Comparison of ENCODE assay signal across 9 cellular contexts in genomic region chr14:65732112-65732511, GRCh38.
A peak's percentile ranks its signal among the peaks of the same experiment; 100 is the strongest.
DNase-seq lines count a peak whose midpoint lies in the region; ATAC-seq lines count a peak whose summit lies in the region.
"Had no signal": no experiment of that assay in that cellular context is flagged by ENCODE, and none has a peak within 500 bp of the region (broad histone marks: within the 10 kb centered on the region; RNA-seq: fewer than 3 reads in every experiment).

No MANE protein-coding gene starts in this region.

- peak overlapping the region; percentile 2 for H3K4me3 Mint-ChIP-seq in activated CD4-positive, alpha-beta T cell treated with anti-CD3 and anti-CD28 coated beads, Interleukin-2, amount 10 ng/mL, durations not matched to agents 7 days and 5 days

- no peaks in the 10 kb centered on the region for H3K27me3 Mint-ChIP-seq in activated CD4-positive, alpha-beta T cell treated with anti-CD3 and anti-CD28 coated beads, Interleukin-2, amount 10 ng/mL, durations not matched to agents 7 days and 5 days

- H3K27ac Mint-ChIP-seq in activated CD4-positive, alpha-beta T cell treated with anti-CD3 and anti-CD28 coated beads, Interleukin-2, amount 10 ng/mL, durations not matched to agents 7 days and 5 days, result peak overlapping the region; percentile 87

- CTCF ChIA-PET in activated CD4-positive, alpha-beta T cell treated with anti-CD3 and anti-CD28 coated beads, Interleukin-2, amount 10 ng/mL, durations not matched to agents 7 days and 5 days (lab: Charles Lee), result interaction anchor here (0.5 to 1.1 kb wide), 3 partner anchors 13 to 587 kb away, joined by 3 to 4 read pairs (median 4); no protein-coding TSS in a partner anchor

- peak; percentile 97 for ATAC-seq in GM21825 (IDR thresholded peaks at IDR 0.05; ENCODE audit: unreplicated experiment)
- peak; percentile 98 for ATAC-seq in HG03558 (IDR thresholded peaks at IDR 0.05; ENCODE audit: extremely low read depth, unreplicated experiment)

- DNase-seq in activated CD4-positive, alpha-beta T cell treated with anti-CD3 and anti-CD28 coated beads, Interleukin-2, amount 10 ng/mL, durations not matched to agents 7 days and 5 days, result peak; percentile 40
- DNase-seq in activated CD4-positive, alpha-beta T cell treated with anti-CD3 and anti-CD28 coated beads for 48 hours, result no peak
- DNase-seq in renal cortical epithelial cell (ENCODE audit: low read depth), result peak; percentile 1
- DNase-seq in UCSD-AML1 (lab: John Stamatoyannopoulos, UW; ENCODE audit: unreplicated experiment), result no peak
- no peak for DNase-seq in KG1 (lab: John Stamatoyannopoulos, UW)
- DNase-seq in cerebellar cortex (ENCODE audit: low spot score), result no peak
- DNase-seq: ACHN had no signal

- peaks cover 20% of the 10 kb centered on the region for H3K4me1 Mint-ChIP-seq in activated CD4-positive, alpha-beta T cell treated with anti-CD3 and anti-CD28 coated beads, Interleukin-2, amount 10 ng/mL, durations not matched to agents 7 days and 5 days

- peaks cover 9% of the 10 kb centered on the region for H3K9me3 Mint-ChIP-seq in activated CD4-positive, alpha-beta T cell treated with anti-CD3 and anti-CD28 coated beads, Interleukin-2, amount 10 ng/mL, durations not matched to agents 7 days and 5 days

- peaks cover 67% of the 10 kb centered on the region for H3K36me3 Mint-ChIP-seq in activated CD4-positive, alpha-beta T cell treated with anti-CD3 and anti-CD28 coated beads, Interleukin-2, amount 10 ng/mL, durations not matched to agents 7 days and 5 days (ENCODE audit: low read depth)

- POLR2A ChIA-PET in activated CD4-positive, alpha-beta T cell treated with anti-CD3 and anti-CD28 coated beads, Interleukin-2, amount 10 ng/mL, durations not matched to agents 7 days and 5 days (lab: Charles Lee), result no interaction called here

Comparison
In these comparisons a context has a peak if more than half of its experiments do, and no peak if none do; other contexts are left out.
1. DNase-seq: peak in activated CD4-positive, alpha-beta T cell treated with anti-CD3 and anti-CD28 coated beads, Interleukin-2, amount 10 ng/mL, durations not matched to agents 7 days and 5 days (single experiment) and renal cortical epithelial cell (single experiment); none in activated CD4-positive, alpha-beta T cell treated with anti-CD3 and anti-CD28 coated beads for 48 hours (single experiment), UCSD-AML1 (single experiment), KG1 (single experiment) and cerebellar cortex (single experiment).